Comparison of ENCODE assay signal across 22 cellular contexts in the genomic region with DNA sequence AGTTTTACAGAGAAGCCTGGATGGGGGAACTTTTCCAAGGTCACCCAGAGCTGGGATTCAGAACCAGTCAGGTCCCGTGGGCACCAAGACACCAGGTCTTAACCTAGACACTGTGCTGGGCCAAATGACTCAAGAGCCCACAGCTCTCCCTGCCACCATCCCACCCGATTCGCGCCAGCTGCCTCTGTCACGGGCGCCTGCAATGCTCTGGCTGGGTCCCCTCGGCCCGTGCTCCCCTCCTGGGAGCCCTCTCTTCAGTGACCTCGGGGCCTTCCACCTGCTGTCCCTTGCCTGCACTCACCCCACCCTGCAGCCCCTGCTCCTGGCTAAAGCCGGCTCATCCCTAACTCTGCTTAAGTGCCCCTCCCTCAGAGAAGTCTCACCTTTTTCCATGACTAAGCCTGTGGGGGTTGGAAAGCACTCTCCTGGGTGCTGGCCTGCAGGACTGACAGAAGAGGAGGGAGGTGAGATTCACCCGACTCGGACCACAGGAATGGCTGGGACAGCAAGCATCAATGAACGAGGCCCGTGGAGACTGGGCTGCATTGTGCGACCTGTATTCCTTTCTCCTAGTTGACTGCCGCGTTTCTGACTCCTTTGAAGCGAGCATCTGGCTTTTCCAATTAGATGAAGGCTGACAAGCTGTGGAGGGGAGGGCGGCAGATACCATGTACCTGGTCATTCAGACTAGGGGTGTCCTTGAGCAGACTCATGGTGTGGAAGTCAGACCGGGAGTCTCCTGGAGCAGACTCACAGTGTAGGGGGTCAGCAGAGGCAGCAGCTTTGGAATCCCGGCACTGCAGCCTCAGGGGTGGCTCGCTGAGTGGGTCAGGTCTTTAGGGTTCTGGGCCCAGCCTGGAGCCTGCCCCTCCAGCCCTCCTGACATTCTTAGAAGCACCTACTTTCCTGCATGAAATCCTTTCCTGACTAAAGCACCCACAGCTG. TPM values are rescaled to one million over a fixed set of nuclear protein-coding genes. Genes with fewer than 3 reads are reported as not detected.
"Had no signal": no experiment of that assay in that cellular context is flagged by ENCODE, and none has a peak within 500 bp of the region (broad histone marks: within the 10 kb centered on the region; RNA-seq: fewer than 3 reads in every experiment).

No MANE protein-coding gene starts in this region.

- H3K27ac Mint-ChIP-seq: activated naive CD8-positive, alpha-beta T cell treated with anti-CD3 and anti-CD28 coated beads for 36 hours; brain; progenitor cell of endocrine pancreas had no signal

- H3K9me3 Mint-ChIP-seq: activated naive CD8-positive, alpha-beta T cell treated with anti-CD3 and anti-CD28 coated beads for 36 hours had no signal

- H3K36me3 ChIP-seq: gastrocnemius medialis, vagina had no signal

- H3K4me3 ChIP-seq: gastrocnemius medialis, skin epidermis, vagina had no signal

- DNase-seq: activated gamma-delta T cell treated with Interleukin-2 at 50 U/mL for 16 hours; activated naive CD8-positive, alpha-beta T cell treated with anti-CD3 and anti-CD28 coated beads for 36 hours; caudate nucleus; cortex of kidney; gastrocnemius medialis; kidney glomerular epithelial cell; left ventricle myocardium superior; right cardiac atrium; stimulated activated CD4-positive, alpha-beta T cell treated with anti-CD3 and anti-CD28 coated beads, Interleukin-15, amount 100 ng/mL, for 24 hours; stimulated activated CD4-positive, alpha-beta T cell treated with anti-CD3 and anti-CD28 coated beads, Interleukin-4, amount 100 ng/mL, for 1 hour; stimulated activated naive CD8-positive, alpha-beta T cell treated with anti-CD3 and anti-CD28 coated beads, Interleukin-15, amount 100 ng/mL, for 72 hours; trophoblast cell had no signal

- H3K4me3 Mint-ChIP-seq: activated naive CD8-positive, alpha-beta T cell treated with anti-CD3 and anti-CD28 coated beads for 36 hours; brain; stimulated activated naive CD8-positive, alpha-beta T cell treated with anti-CD3 and anti-CD28 coated beads, Interleukin-15, amount 100 ng/mL, for 72 hours; T-helper 1 cell treated with Interleukin-12 subunit alpha and Interleukin-12 subunit beta and Interleukin-4 antibody, amounts not matched to agents 30 μg/mL and 1 μg/mL, for 36 hours had no signal

- H3K9me3 ChIP-seq: gastrocnemius medialis, vagina had no signal

- H3K27me3 ChIP-seq: gastrocnemius medialis, vagina had no signal

- H3K4me1 ChIP-seq: gastrocnemius medialis, vagina had no signal

- H3K27ac ChIP-seq: gastrocnemius medialis, skin epidermis, vagina had no signal

- ATAC-seq: esophagus mucosa; gastrocnemius medialis; left ventricle myocardium superior; right cardiac atrium; stimulated activated naive CD8-positive, alpha-beta T cell treated with anti-CD3 and anti-CD28 coated beads, Interleukin-15, amount 100 ng/mL, for 72 hours had no signal

- H3K36me3 Mint-ChIP-seq: activated naive CD8-positive, alpha-beta T cell treated with anti-CD3 and anti-CD28 coated beads for 36 hours; brain had no signal

RNA-seq across cellular contexts. Expression of gene IL4, which starts 5.8 kb away (rescaled TPM):
- total RNA-seq: activated naive CD8-positive, alpha-beta T cell treated with anti-CD3 and anti-CD28 coated beads for 36 hours; esophagus mucosa; gastrocnemius medialis; left ventricle myocardium superior; mononuclear cell; omental fat pad; progenitor cell of endocrine pancreas; right cardiac atrium; temporal lobe; vagina had no signal
- polyA plus RNA-seq: neural cell, right cardiac atrium had no signal

RNA-seq across cellular contexts. Expression of gene IL13, which starts 10.1 kb away (rescaled TPM):
- total RNA-seq: esophagus mucosa, gastrocnemius medialis, left ventricle myocardium superior, progenitor cell of endocrine pancreas, right cardiac atrium, temporal lobe, vagina had no signal
- polyA plus RNA-seq: right cardiac atrium had no signal
